8 cellular contexts compared by ENCODE assay signal in the genomic region with DNA sequence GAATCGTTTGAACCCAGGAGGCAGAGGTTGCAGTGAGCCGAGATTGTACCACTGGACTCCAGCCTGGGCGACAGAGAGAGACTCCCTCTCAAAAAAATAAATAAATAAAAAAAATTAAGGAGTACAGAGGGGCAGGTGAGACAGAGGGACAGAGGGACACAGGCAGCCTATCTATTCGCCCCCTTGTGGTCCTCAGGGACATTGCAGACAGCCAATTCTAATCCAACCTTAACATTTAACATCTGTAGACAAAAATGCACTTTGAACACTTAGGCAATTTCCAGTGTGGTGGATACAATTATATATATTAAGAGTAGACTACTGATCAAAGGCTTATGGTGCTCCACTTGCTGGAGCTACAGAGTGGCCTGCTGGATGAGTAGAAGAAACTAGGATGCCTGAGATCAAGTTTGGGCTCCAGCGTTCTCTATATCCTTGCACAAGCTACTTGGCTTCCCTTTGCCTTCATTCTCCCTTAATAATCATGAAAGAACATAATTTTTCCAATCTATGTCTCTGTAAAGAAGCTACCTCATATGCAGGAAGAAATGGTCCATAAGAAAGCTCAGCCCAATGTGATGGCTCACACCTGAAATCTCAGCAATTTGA. TPM values are rescaled to one million over a fixed set of nuclear protein-coding genes. Genes with fewer than 3 reads are reported as not detected.
DNase-seq lines count a peak whose midpoint lies in the region; ATAC-seq and TF ChIP-seq lines count a peak whose summit lies in the region.

No MANE protein-coding gene starts in this region.

- no peak overlapping the region for H3K27ac Mint-ChIP-seq in CD4-positive, alpha-beta T cell

- H3K27me3 ChIP-seq in CD4-positive, alpha-beta T cell (ENCODE audit: control insufficient read depth, insufficient read depth, low read length) = no peaks in the 10 kb centered on the region

- H3K9me3 ChIP-seq in CD4-positive, alpha-beta T cell (ENCODE audit: control insufficient read depth, low read length) = no peaks in the 10 kb centered on the region

- POLR2A ChIA-PET in CD4-positive, alpha-beta T cell (lab: Charles Lee) = interaction anchor here (0.5 to 1.4 kb wide), 4 partner anchors 8 to 55 kb away, joined by 3 read pairs; a partner anchor contains a TSS

- H3K4me3 Mint-ChIP-seq in CD4-positive, alpha-beta T cell = no peak overlapping the region
- no peak overlapping the region for H3K4me3 Mint-ChIP-seq in activated T-cell treated with anti-CD3 and anti-CD28 coated beads, Interleukin-2, amount 50 U/mL, for 4 hours

- CTCF ChIA-PET in CD4-positive, alpha-beta T cell (lab: Charles Lee) = interaction anchor here (0.7 to 1.2 kb wide), 5 partner anchors 24 to 294 kb away, joined by 3 to 4 read pairs (median 4); no protein-coding TSS in a partner anchor

- no peak overlapping the region for H3K27ac ChIP-seq in CD4-positive, alpha-beta T cell (ENCODE audit: low read depth, low read length)

- peak; percentile 79 for TF ChIP-seq CTCF in CD4-positive, alpha-beta T cell (IDR thresholded peaks at IDR 0.05)
- peak; percentile 79 for TF ChIP-seq CTCF in foreskin fibroblast (IDR thresholded peaks at IDR 0.05; ENCODE audit: low read depth, low read length)

- DNase-seq in CD4-positive, alpha-beta T cell = peak in 9 of 10 experiments; percentile 15 to 51 (median 33)
- peak; percentile 25 for DNase-seq in NCI-H82 treated with DMSO at 0.1 percent for 48 hours (lab: John Stamatoyannopoulos, UW; ENCODE audit: unreplicated experiment)
- DNase-seq in activated T-cell treated with anti-CD3 and anti-CD28 coated beads, Interleukin-2, amount 50 U/mL, for 4 hours = peak; percentile 45
- DNase-seq in foreskin fibroblast = peak; percentile 29 to 69
- DNase-seq in sciatic nerve (ENCODE audit: low spot score) = no peak
- DNase-seq in mesenteric fat pad (ENCODE audit: low spot score) = no peak
- DNase-seq in NCI-H1048 (lab: John Stamatoyannopoulos, UW) = no peak

- ATAC-seq in CD4-positive, alpha-beta T cell (ENCODE audit: poor library complexity) = peak; percentile 72
- ATAC-seq in GM21515 (IDR thresholded peaks at IDR 0.05; ENCODE audit: unreplicated experiment) (peak; percentile 51), sciatic nerve (peak; percentile 30)
- peak; percentile 48 to 63 for ATAC-seq in activated T-cell treated with anti-CD3 and anti-CD28 coated beads, Interleukin-2, amount 50 U/mL, for 4 hours

- H3K36me3 Mint-ChIP-seq in CD4-positive, alpha-beta T cell (ENCODE audit: low read depth) = no peaks in the 10 kb centered on the region
- H3K36me3 Mint-ChIP-seq in activated T-cell treated with anti-CD3 and anti-CD28 coated beads, Interleukin-2, amount 50 U/mL, for 4 hours (ENCODE audit: insufficient read depth) = no peaks in the 10 kb centered on the region

- no peak overlapping the region for H3K4me3 ChIP-seq in foreskin fibroblast (ENCODE audit: low read depth in 1 of 2, low read length in 2 of 2)

- H3K27me3 Mint-ChIP-seq in CD4-positive, alpha-beta T cell = no peaks in the 10 kb centered on the region
- no peaks in the 10 kb centered on the region for H3K27me3 Mint-ChIP-seq in activated T-cell treated with anti-CD3 and anti-CD28 coated beads, Interleukin-2, amount 50 U/mL, for 4 hours (ENCODE audit: low read depth)

- peaks cover 4% of the 10 kb centered on the region for H3K4me1 Mint-ChIP-seq in CD4-positive, alpha-beta T cell (ENCODE audit: low read depth)
- H3K4me1 Mint-ChIP-seq in activated T-cell treated with anti-CD3 and anti-CD28 coated beads, Interleukin-2, amount 50 U/mL, for 4 hours (ENCODE audit: low read depth) = no peaks in the 10 kb centered on the region

- intact Hi-C loops in CD4-positive, alpha-beta T cell (cut with DNase I, micrococcal nuclease) = loop anchor here (1.0 to 2.0 kb wide), 3 partner anchors 49 to 181 kb away; no protein-coding TSS in a partner anchor
- intact Hi-C loops in sciatic nerve (cut with DNase I) = no loop called here

- no peaks in the 10 kb centered on the region for H3K9me3 Mint-ChIP-seq in CD4-positive, alpha-beta T cell
- H3K9me3 Mint-ChIP-seq in activated T-cell treated with anti-CD3 and anti-CD28 coated beads, Interleukin-2, amount 50 U/mL, for 4 hours = no peaks in the 10 kb centered on the region

RNA-seq across cellular contexts. Expression of a gene that starts 8.2 kb away (rescaled TPM):
- 1 to 10 TPM; 6.3 TPM for total RNA-seq in CD4-positive, alpha-beta T cell
- total RNA-seq in activated T-cell treated with anti-CD3 and anti-CD28 coated beads, Interleukin-2, amount 50 U/mL, for 4 hours = 10 to 100 TPM; 18.2 to 21.9 (median 19.9) TPM
- total RNA-seq in sciatic nerve (30.2 TPM), mesenteric fat pad (12.7 TPM)

RNA-seq across cellular contexts. Expression of a gene that starts 31.8 kb away (rescaled TPM):
- total RNA-seq in CD4-positive, alpha-beta T cell = not detected
- total RNA-seq in activated T-cell treated with anti-CD3 and anti-CD28 coated beads, Interleukin-2, amount 50 U/mL, for 4 hours = not detected
- total RNA-seq in sciatic nerve (not detected), mesenteric fat pad (not detected)

Comparison
In these comparisons a context has a peak if more than half of its experiments do, and no peak if none do; other contexts are left out.
1. DNase-seq: peak in CD4-positive, alpha-beta T cell (9 of 10), NCI-H82 treated with DMSO at 0.1 percent for 48 hours (single experiment), activated T-cell treated with anti-CD3 and anti-CD28 coated beads, Interleukin-2, amount 50 U/mL, for 4 hours (single experiment) and foreskin fibroblast (2 of 2); none in sciatic nerve (single experiment), mesenteric fat pad (single experiment) and NCI-H1048 (single experiment).
2. Peak in every context shown above with its lines, with median percentiles within 50 percentile points of each other: ATAC-seq.